In genomic region chr2:236180501-236180816, GRCh38 we compare ENCODE assay signal across 21 cellular contexts. TPM values are rescaled to one million over a fixed set of nuclear protein-coding genes. Genes with fewer than 3 reads are reported as not detected.
DNase-seq lines count a peak whose midpoint lies in the region; ATAC-seq, FAIRE-seq and TF ChIP-seq lines count a peak whose summit lies in the region.
"Had no signal": no experiment of that assay in that cellular context is flagged by ENCODE, and none has a peak within 500 bp of the region (broad histone marks: within the 10 kb centered on the region; RNA-seq: fewer than 3 reads in every experiment).

No MANE protein-coding gene starts in this region.

- H2BK5ac ChIP-seq in IMR-90 (ENCODE audit: low read depth, low read length, poor library complexity, severe bottlenecking), result peak overlapping the region; percentile 9

- no peak overlapping the region for H2BK120ac ChIP-seq in IMR-90 (ENCODE audit: low read depth, low read length)

- no peak for FAIRE-seq in H54 (lab: Jason Lieb, UNC)
- FAIRE-seq: GM12892 had no signal

- no peak overlapping the region for H3K4me3 ChIP-seq in IMR-90 (ENCODE audit: insufficient read depth, low read depth, low read length)
- H3K4me3 ChIP-seq in brain microvascular endothelial cell (ENCODE audit: low read depth, low read length), result no peak overlapping the region
- H3K4me3 ChIP-seq: cardiac muscle cell, lung had no signal

- no peak overlapping the region for H2BK20ac ChIP-seq in IMR-90 (ENCODE audit: low read depth, low read length)

- no peaks in the 10 kb centered on the region for H3K9me1 ChIP-seq in IMR-90 (ENCODE audit: insufficient read depth, low read length)

- H3K27me3 ChIP-seq in IMR-90 (ENCODE audit: control insufficient read depth, insufficient read depth, low read length) (peaks cover 10% of the 10 kb centered on the region; the same call in 1 of the 2 replicates), brain microvascular endothelial cell (replicated peaks) (no peaks in the 10 kb centered on the region)

- H3K27ac ChIP-seq in IMR-90 (ENCODE audit: insufficient read depth, low read length), result no peak overlapping the region
- peak overlapping the region; percentile 67 for H3K27ac ChIP-seq in brain microvascular endothelial cell
- H3K27ac ChIP-seq: cardiac muscle cell, parathyroid adenoma had no signal

- no peak overlapping the region for H2AK9ac ChIP-seq in IMR-90 (replicated peaks; ENCODE audit: low read depth, low read length, poor library complexity)

- no peak overlapping the region for H3K23ac ChIP-seq in IMR-90 (ENCODE audit: low read depth, low read length)

- peaks cover 3% of the 10 kb centered on the region; the same call in 1 of the 2 replicates for H3K9me3 ChIP-seq in IMR-90 (ENCODE audit: control insufficient read depth, insufficient read depth, low read length)

- peaks cover 30% of the 10 kb centered on the region for H3K4me1 Mint-ChIP-seq in nephron progenitor cell

- peak overlapping the region; percentile 62; the same call in 1 of the 2 replicates for H3K4me2 ChIP-seq in IMR-90 (ENCODE audit: low read depth, low read length)

- peaks cover 6% of the 10 kb centered on the region for H3K4me1 ChIP-seq in IMR-90 (ENCODE audit: control insufficient read depth, insufficient read depth, low read length)

- H2BK15ac ChIP-seq in IMR-90 (ENCODE audit: low read depth, low read length), result no peak overlapping the region

- in situ Hi-C loops in IMR-90 (cut with MboI; ENCODE audit: low sequenced_read_pairs) (no loop called here), brain microvascular endothelial cell (cut with HindIII; ENCODE audit: low pct_ligation_motif_present, low sequenced_read_pairs) (loop anchor here (25.0 kb wide), 1 partner anchor 393 kb away; no protein-coding TSS in a partner anchor)

- DNase-seq in AG20443 (ENCODE audit: low spot score), result peak; percentile 4
- DNase-seq in IMR-90, result no peak
- no peak for DNase-seq in brain microvascular endothelial cell
- DNase-seq in nephron progenitor cell, result no peak
- DNase-seq in NCI-H2171 (lab: John Stamatoyannopoulos, UW), result no peak
- no peak for DNase-seq in H54 (ENCODE audit: insufficient read length, low spot score)
- DNase-seq: activated CD8-positive, alpha-beta memory T cell treated with anti-CD3 and anti-CD28 coated beads, Interleukin-2, amount 50 U/mL, for 4 hours; activated effector memory CD4-positive, alpha-beta T cell treated with Interleukin-2 at 50 U/mL for 16 hours; naive thymus-derived CD4-positive, alpha-beta T cell; stimulated activated naive CD4-positive, alpha-beta T cell treated with Interleukin-2 at 50 U/mL for 16 hours had no signal

- BruUV-seq in IMR-90 (replicated peaks; lab: Mats Ljungman, UMichigan), result no TSS peak

- H4K8ac ChIP-seq in IMR-90 (ENCODE audit: low read depth in 2 of 2, low read length in 2 of 2), result peak overlapping the region in 1 of 2 experiments; percentile 1; a peak in 1 of 4 replicates

- no peak overlapping the region for H2AFZ ChIP-seq in IMR-90 (replicated peaks; ENCODE audit: low read length, poor library complexity)
- H2AFZ ChIP-seq: parathyroid adenoma had no signal

- TF ChIP-seq POLR2A in IMR-90 (IDR thresholded peaks at IDR 0.05; ENCODE audit: low read depth, low read length) (no peak), H54 (IDR thresholded peaks at IDR 0.05; ENCODE audit: low read depth, low read length) (no peak)

- no CpG with 5 or more reads among the region's 4 CpGs for WGBS in IMR-90 (ENCODE audit: extremely low coverage in 2 of 2, insufficient read length in 1 of 2), 2 experiments

- H2AK5ac ChIP-seq in IMR-90 (ENCODE audit: low read depth, low read length), result no peak overlapping the region

- POLR2A ChIA-PET in IMR-90 (lab: Charles Lee; ENCODE audit: unreplicated experiment), result no interaction called here

- CTCF ChIA-PET in IMR-90 (lab: Yijun Ruan, JAX), result interaction anchor here (0.6 to 3.0 kb wide), 8 partner anchors 14 to 415 kb away, joined by 3 to 32 read pairs (median 4); no protein-coding TSS in a partner anchor

- H4K5ac ChIP-seq in IMR-90 (ENCODE audit: low read depth, low read length), result no peak overlapping the region

- no peaks in the 10 kb centered on the region for H3K79me1 ChIP-seq in IMR-90 (ENCODE audit: low read depth in 1 of 2, low read length in 2 of 2)

- dilution Hi-C loops in IMR-90 (cut with HindIII; ENCODE audit: low sequenced_read_pairs, unreplicated experiment), result loop anchor here (25.0 kb wide), 1 partner anchor 393 kb away; no protein-coding TSS in a partner anchor

- H3K4me3 Mint-ChIP-seq in nephron progenitor cell, result peak overlapping the region; percentile 80
- H3K4me3 Mint-ChIP-seq: activated CD4-positive, alpha-beta T cell treated with anti-CD3 and anti-CD28 coated beads, Interleukin-2, amount 10 ng/mL, durations not matched to agents 7 days and 5 days; CD4-positive, alpha-beta T cell; dendritic cell treated with granulocyte-macrophage colony-stimulating factor and Interleukin-4, amounts not matched to agents 40 ng/mL and 50 ng/mL, for 4 days had no signal

- H3K27ac Mint-ChIP-seq in nephron progenitor cell, result no peak overlapping the region
- H3K27ac Mint-ChIP-seq: activated CD4-positive, alpha-beta T cell treated with anti-CD3 and anti-CD28 coated beads, Interleukin-2, amount 10 ng/mL, durations not matched to agents 7 days and 5 days; CD4-positive, alpha-beta T cell; dendritic cell treated with granulocyte-macrophage colony-stimulating factor and Interleukin-4, amounts not matched to agents 40 ng/mL and 50 ng/mL, for 4 days had no signal

- peaks cover 10% of the 10 kb centered on the region for H3K9me3 Mint-ChIP-seq in nephron progenitor cell
- H3K9me3 Mint-ChIP-seq: activated CD4-positive, alpha-beta T cell treated with anti-CD3 and anti-CD28 coated beads, Interleukin-2, amount 10 ng/mL, durations not matched to agents 7 days and 5 days; CD4-positive, alpha-beta T cell; dendritic cell treated with granulocyte-macrophage colony-stimulating factor and Interleukin-4, amounts not matched to agents 40 ng/mL and 50 ng/mL, for 4 days had no signal

- peaks cover 26% of the 10 kb centered on the region for H3K27me3 Mint-ChIP-seq in nephron progenitor cell (ENCODE audit: low read depth, poor library complexity)

- H4K20me1 ChIP-seq in IMR-90 (ENCODE audit: insufficient read depth, low read length), result no peaks in the 10 kb centered on the region

- no peaks in the 10 kb centered on the region for H3K36me3 ChIP-seq in IMR-90 (ENCODE audit: control insufficient read depth, insufficient read depth, low read length)
- no peaks in the 10 kb centered on the region for H3K36me3 ChIP-seq in brain microvascular endothelial cell (replicated peaks)
- H3K36me3 ChIP-seq: cardiac muscle cell had no signal

- no peak overlapping the region for H3K9ac ChIP-seq in IMR-90 (ENCODE audit: low read depth, low read length)
- H3K9ac ChIP-seq: parathyroid adenoma had no signal

- peaks cover 22% of the 10 kb centered on the region for H3K36me3 Mint-ChIP-seq in nephron progenitor cell (ENCODE audit: low read depth)

- no peak overlapping the region for H3K14ac ChIP-seq in IMR-90 (replicated peaks; ENCODE audit: low read depth, low read length)

- ATAC-seq in IMR-90 (ENCODE audit: low read depth) (no peak), GM19397 (IDR thresholded peaks at IDR 0.05; ENCODE audit: unreplicated experiment) (no peak), GM18909 (IDR thresholded peaks at IDR 0.05; ENCODE audit: poor library complexity, unreplicated experiment) (no peak)
- ATAC-seq: naive thymus-derived CD4-positive, alpha-beta T cell had no signal

- H4K91ac ChIP-seq in IMR-90 (ENCODE audit: insufficient read depth, low read depth, low read length), result no peak overlapping the region

- H3K4ac ChIP-seq in IMR-90 (ENCODE audit: low read depth, low read length), result no peak overlapping the region

- no peak overlapping the region for H3K18ac ChIP-seq in IMR-90 (ENCODE audit: low read depth, low read length)

- TF ChIP-seq CTCF in IMR-90 (conservative IDR thresholded peaks at IDR 0.05; ENCODE audit: low read depth, low read length), result no peak
- no peak for TF ChIP-seq CTCF in brain microvascular endothelial cell (IDR thresholded peaks at IDR 0.05; ENCODE audit: low read depth, low read length, missing control alignments)
- TF ChIP-seq CTCF in nephron progenitor cell (IDR thresholded peaks at IDR 0.05), result no peak

- H3K56ac ChIP-seq in IMR-90 (ENCODE audit: extremely low read depth, insufficient read depth, low read length), result no peak overlapping the region

- intact Hi-C loops in IMR-90 (cut with micrococcal nuclease), result loop anchor here (5.0 kb wide), 1 partner anchor 882 kb away; no protein-coding TSS in a partner anchor

- TF ChIP-seq RAD21 in IMR-90 (IDR thresholded peaks at IDR 0.05; ENCODE audit: low read length), result no peak

TF ChIP-seq in IMR-90, 13 proteins besides CTCF, POLR2A, EP300 and RAD21 (continues in another document):
- no peak for TF ChIP-seq RFX5 (IDR thresholded peaks at IDR 0.05; ENCODE audit: low read depth, low read length)
- no peak for TF ChIP-seq CEBPB (IDR thresholded peaks at IDR 0.05; ENCODE audit: low read depth, low read length)
- TF ChIP-seq NFE2L2 (IDR thresholded peaks at IDR 0.05; ENCODE audit: low read depth, low read length), result no peak
- TF ChIP-seq CHD1 (IDR thresholded peaks at IDR 0.05; ENCODE audit: low read depth, low read length), result no peak
- TF ChIP-seq ELK1 (IDR thresholded peaks at IDR 0.05; ENCODE audit: borderline replicate concordance, low read depth, low read length), result no peak
- no peak for TF ChIP-seq BHLHE40 (IDR thresholded peaks at IDR 0.05; ENCODE audit: low read depth, low read length)
- no peak for TF ChIP-seq SMC3 (IDR thresholded peaks at IDR 0.05; ENCODE audit: low read depth, low read length)
- no peak for TF ChIP-seq USF2 (IDR thresholded peaks at IDR 0.05; ENCODE audit: low read depth, low read length)

RNA-seq across cellular contexts. Expression of gene GBX2, which starts 12.3 kb away (rescaled TPM):
- total RNA-seq in IMR-90 (2012; rRNA removed), result not detected in 2 replicates
- 0.10 TPM in 1 of 2 replicates, not detected in the other for polyA plus RNA-seq in IMR-90 (2012; rRNA removed)
- 0.04 and 0.09 TPM in 2 replicates for polyA plus RNA-seq in IMR-90 (2012; cell fraction: cytosol; rRNA removed)
- 0.06 and 0.11 TPM in 2 replicates for polyA plus RNA-seq in IMR-90 (2012; cell fraction: nucleus; rRNA removed; ENCODE audit: low replicate concordance)
- total RNA-seq: activated CD4-positive, alpha-beta T cell treated with anti-CD3 and anti-CD28 coated beads, Interleukin-2, amount 10 ng/mL, durations not matched to agents 7 days and 5 days; CD4-positive, alpha-beta T cell; lung; naive thymus-derived CD4-positive, alpha-beta T cell; skeletal muscle tissue had no signal
- polyA plus RNA-seq: adipose tissue; naive thymus-derived CD4-positive, alpha-beta T cell had no signal
